ENCODE assay signal across 17 cellular contexts in genomic region chr4:40940764-40941163, GRCh38.
DNase-seq lines count a peak whose midpoint lies in the region; ATAC-seq and TF ChIP-seq lines count a peak whose summit lies in the region.
"Had no signal": no experiment of that assay in that cellular context is flagged by ENCODE, and none has a peak within 500 bp of the region (broad histone marks: within the 10 kb centered on the region; RNA-seq: fewer than 3 reads in every experiment).

No MANE protein-coding gene starts in this region.

- TF ChIP-seq CTCF in esophagus muscularis mucosa (IDR thresholded peaks at IDR 0.05) (no peak), sigmoid colon (IDR thresholded peaks at IDR 0.05) (no peak), uterus (IDR thresholded peaks at IDR 0.05) (no peak)

- DNase-seq in esophagus muscularis mucosa (ENCODE audit: extremely low spot score): no peak
- DNase-seq in right cardiac atrium: no peak
- DNase-seq in sigmoid colon: peak; percentile 74
- DNase-seq in uterus: no peak
- no peak for DNase-seq in GOT3 (lab: John Stamatoyannopoulos, UW)
- DNase-seq in T-helper 2 cell: no peak
- DNase-seq: CD4-positive, CD25-positive, alpha-beta regulatory T cell; KBM-7; NCI-H1048; NCI-H146; NCI-H2081 treated with DMSO at 0.1 percent for 48 hours; NCI-H226; NCI-H526 treated with DMSO at 0.1 percent for 48 hours; OCI-M1; RPMI8226 had no signal

- no peaks in the 10 kb centered on the region for H3K9me3 ChIP-seq in esophagus muscularis mucosa
- no peaks in the 10 kb centered on the region for H3K9me3 ChIP-seq in right cardiac atrium (ENCODE audit: control insufficient read depth, low read length)
- no peaks in the 10 kb centered on the region for H3K9me3 ChIP-seq in sigmoid colon
- no peaks in the 10 kb centered on the region for H3K9me3 ChIP-seq in uterus

- no peak for TF ChIP-seq EP300 in esophagus muscularis mucosa (IDR thresholded peaks at IDR 0.05)
- no peak for TF ChIP-seq EP300 in sigmoid colon (IDR thresholded peaks at IDR 0.05)

- no peak for TF ChIP-seq POLR2A in esophagus muscularis mucosa (IDR thresholded peaks at IDR 0.05; ENCODE audit: low read depth)
- no peak for TF ChIP-seq POLR2A in sigmoid colon (IDR thresholded peaks at IDR 0.05)
- no peak for TF ChIP-seq POLR2A in uterus (IDR thresholded peaks at IDR 0.05)

- H3K36me3 ChIP-seq in esophagus muscularis mucosa (peaks cover 0 to 9% (median 0%) of the 10 kb centered on the region in 4 donors), sigmoid colon (peaks cover 0 to 5% (median 2%) of the 10 kb centered on the region in 4 donors), uterus (no peaks in the 10 kb centered on the region)

- H3K27me3 ChIP-seq in esophagus muscularis mucosa (no peaks in the 10 kb centered on the region), right cardiac atrium (ENCODE audit: control insufficient read depth, insufficient read depth) (no peaks in the 10 kb centered on the region), sigmoid colon (no peaks in the 10 kb centered on the region), uterus (no peaks in the 10 kb centered on the region)

- H3K27ac ChIP-seq in esophagus muscularis mucosa (replicated peaks in 1 of 4) (peak overlapping the region; percentile 50 to 73 (median 66)), right cardiac atrium (ENCODE audit: low read length) (peak overlapping the region; percentile 70), sigmoid colon (peak overlapping the region; percentile 36 to 70 (median 65)), uterus (peak overlapping the region; percentile 48 to 61)

- intact Hi-C loops in esophagus muscularis mucosa (cut with DNase I) (no loop called here), right cardiac atrium (cut with DNase I) (no loop called here), sigmoid colon (cut with DNase I) (no loop called here), uterus (cut with DNase I; ENCODE audit: low total_unique reads) (no loop called here)

- ATAC-seq in right cardiac atrium: peak; percentile 6 to 19
- no peak for ATAC-seq in HG02938 (IDR thresholded peaks at IDR 0.05; ENCODE audit: unreplicated experiment)
- ATAC-seq: HCT116 had no signal

- WGBS in esophagus muscularis mucosa: 13% methylated on average over 5 of the region's 5 CpGs
- 60% methylated on average over 5 of the region's 5 CpGs for WGBS in right cardiac atrium
- 69 to 71% methylated on average over 5 of the region's 5 CpGs for WGBS in sigmoid colon, 2 donors

- peak overlapping the region in 2 of 4 donors; percentile 6 to 20 for H3K4me3 ChIP-seq in esophagus muscularis mucosa
- no peak overlapping the region for H3K4me3 ChIP-seq in right cardiac atrium (ENCODE audit: low read length)
- H3K4me3 ChIP-seq in sigmoid colon: no peak overlapping the region
- H3K4me3 ChIP-seq in uterus: no peak overlapping the region

- H3K4me1 ChIP-seq in esophagus muscularis mucosa (peaks cover 24 to 81% (median 62%) of the 10 kb centered on the region in 4 donors), right cardiac atrium (ENCODE audit: control insufficient read depth, insufficient read depth, low read length) (peaks cover 5% of the 10 kb centered on the region), sigmoid colon (peaks cover 0 to 34% (median 29%) of the 10 kb centered on the region in 4 donors), uterus (no peaks in the 10 kb centered on the region)
